In genomic region chr9:113520109-113520642, GRCh38 we compare ENCODE assay signal across 9 cellular contexts. TPM values are rescaled to one million over a fixed set of nuclear protein-coding genes. Genes with fewer than 3 reads are reported as not detected.
DNase-seq lines count a peak whose midpoint lies in the region; FAIRE-seq and TF ChIP-seq lines count a peak whose summit lies in the region.
"Had no signal": no experiment of that assay in that cellular context is flagged by ENCODE, and none has a peak within 500 bp of the region (broad histone marks: within the 10 kb centered on the region; RNA-seq: fewer than 3 reads in every experiment).

No MANE protein-coding gene starts in this region.

- no peak for TF ChIP-seq EP300 in stomach (IDR thresholded peaks at IDR 0.05)

- H3K27ac ChIP-seq in keratinocyte (ENCODE audit: control insufficient read depth, insufficient read depth, low read length) (no peak overlapping the region), stomach (peak overlapping the region; percentile 78 to 86 (median 82)), dorsolateral prefrontal cortex (no peak overlapping the region)
- H3K27ac ChIP-seq: 22Rv1 had no signal

- peaks cover 4% of the 10 kb centered on the region for H3K4me1 ChIP-seq in keratinocyte (ENCODE audit: control insufficient read depth, extremely low read depth, insufficient read depth, low read length)
- peaks cover 38 to 61% (median 52%) of the 10 kb centered on the region in 4 donors for H3K4me1 ChIP-seq in stomach

- no peaks in the 10 kb centered on the region for H3K36me3 ChIP-seq in keratinocyte (ENCODE audit: control insufficient read depth in 2 of 2, extremely low read depth in 1 of 2, insufficient read depth in 2 of 2, low read length in 2 of 2)
- H3K36me3 ChIP-seq in stomach = peaks cover 0 to 39% (median 16%) of the 10 kb centered on the region in 4 donors

- peak overlapping the region; percentile 87 for H3K4me3 Mint-ChIP-seq in activated T-helper 2 cell treated with anti-CD3 and anti-CD28 coated beads, Interferon-gamma antibody, Interleukin-2, Interleukin-4, amounts not matched to agents 10 μg/mL and 5 μg/mL and 100 μg/mL, durations not matched to agents 14 hours and 24 hours and 36 hours (ENCODE audit: low read depth)

- H3K4me1 Mint-ChIP-seq in activated T-helper 2 cell treated with anti-CD3 and anti-CD28 coated beads, Interferon-gamma antibody, Interleukin-2, Interleukin-4, amounts not matched to agents 10 μg/mL and 5 μg/mL and 100 μg/mL, durations not matched to agents 14 hours and 24 hours and 36 hours (ENCODE audit: low read depth) = peaks cover 78% of the 10 kb centered on the region

- TF ChIP-seq CTCF in keratinocyte (optimal IDR thresholded peaks at IDR 0.05 in 1 of 3, IDR thresholded peaks at IDR 0.05 in 1 of 3, conservative IDR thresholded peaks at IDR 0.05 in 1 of 3; ENCODE audit: extremely low read depth in 1 of 3, insufficient read depth in 2 of 3, low read length in 3 of 3) (no peak), stomach (IDR thresholded peaks at IDR 0.05) (no peak), dorsolateral prefrontal cortex (IDR thresholded peaks at IDR 0.05 in 54 of 56, conservative IDR thresholded peaks at IDR 0.05 in 2 of 56; ENCODE audit: low read depth in 1 of 56, partially characterized antibody in 56 of 56) (no peak)

- peak overlapping the region; percentile 24 for H3K27ac Mint-ChIP-seq in activated T-helper 2 cell treated with anti-CD3 and anti-CD28 coated beads, Interferon-gamma antibody, Interleukin-2, Interleukin-4, amounts not matched to agents 10 μg/mL and 5 μg/mL and 100 μg/mL, durations not matched to agents 14 hours and 24 hours and 36 hours

- no peaks in the 10 kb centered on the region for H3K79me2 ChIP-seq in keratinocyte (ENCODE audit: control insufficient read depth, insufficient read depth, low read length)

- H3K4me3 ChIP-seq in keratinocyte (ENCODE audit: control insufficient read depth in 2 of 3, extremely low read depth in 1 of 3, insufficient read depth in 2 of 3, low read depth in 1 of 3, low read length in 3 of 3) (no peak overlapping the region), stomach (no peak overlapping the region), dorsolateral prefrontal cortex (no peak overlapping the region)

- H3K9me3 Mint-ChIP-seq in activated T-helper 2 cell treated with anti-CD3 and anti-CD28 coated beads, Interferon-gamma antibody, Interleukin-2, Interleukin-4, amounts not matched to agents 10 μg/mL and 5 μg/mL and 100 μg/mL, durations not matched to agents 14 hours and 24 hours and 36 hours = no peaks in the 10 kb centered on the region

- FAIRE-seq in keratinocyte (lab: Jason Lieb, UNC) = no peak

- H3K9ac ChIP-seq in keratinocyte (ENCODE audit: control insufficient read depth, extremely low read depth, insufficient read depth, low read length) = no peak overlapping the region

- H3K27me3 ChIP-seq in keratinocyte (ENCODE audit: control insufficient read depth, extremely low read depth, insufficient read depth, low read length) (peaks cover 3% of the 10 kb centered on the region), stomach (no peaks in the 10 kb centered on the region), dorsolateral prefrontal cortex (no peaks in the 10 kb centered on the region)

- H3K36me3 Mint-ChIP-seq in activated T-helper 2 cell treated with anti-CD3 and anti-CD28 coated beads, Interferon-gamma antibody, Interleukin-2, Interleukin-4, amounts not matched to agents 10 μg/mL and 5 μg/mL and 100 μg/mL, durations not matched to agents 14 hours and 24 hours and 36 hours (ENCODE audit: low read depth) = peaks cover 56% of the 10 kb centered on the region

- peak overlapping the region; percentile 3 for H3K4me2 ChIP-seq in keratinocyte (ENCODE audit: control insufficient read depth, extremely low read depth, insufficient read depth, low read depth, low read length)

- dilution Hi-C loops in keratinocyte (cut with MboI; ENCODE audit: extremely low pct_ligation_motif_present, low sequenced_read_pairs) = no loop called here

- WGBS in stomach, 5 donors = 68 to 86% (median 80%) methylated on average over 6 of the region's 6 CpGs

- H2AFZ ChIP-seq in keratinocyte (ENCODE audit: control insufficient read depth, low read length) = no peak overlapping the region

- no peaks in the 10 kb centered on the region for H4K20me1 ChIP-seq in keratinocyte (ENCODE audit: control insufficient read depth, extremely low read depth, insufficient read depth, low read length)

- DNase-seq in DMS53 (lab: John Stamatoyannopoulos, UW) (peak; percentile 3), DMS53 treated with DMSO at 0.1 percent for 48 hours (lab: John Stamatoyannopoulos, UW; ENCODE audit: unreplicated experiment) (no peak), keratinocyte (ENCODE audit: low read depth, low spot score) (no peak), stomach (no peak), NCI-H1417 (lab: John Stamatoyannopoulos, UW) (no peak), dorsolateral prefrontal cortex (no peak), epidermal melanocyte (ENCODE audit: insufficient read length, low spot score) (no peak)
- DNase-seq in activated T-helper 2 cell treated with anti-CD3 and anti-CD28 coated beads, Interferon-gamma antibody, Interleukin-2, Interleukin-4, amounts not matched to agents 10 μg/mL and 5 μg/mL and 100 μg/mL, durations not matched to agents 14 hours and 24 hours and 36 hours (ENCODE audit: low spot score) = no peak

- TF ChIP-seq POLR2A in stomach (IDR thresholded peaks at IDR 0.05) = no peak

- intact Hi-C loops in activated T-helper 2 cell treated with anti-CD3 and anti-CD28 coated beads, Interferon-gamma antibody, Interleukin-2, Interleukin-4, amounts not matched to agents 10 μg/mL and 5 μg/mL and 100 μg/mL, durations not matched to agents 14 hours and 24 hours and 36 hours (cut with micrococcal nuclease) = no loop called here
- intact Hi-C loops in stomach (cut with DNase I; ENCODE audit: low total_unique reads) (no loop called here), dorsolateral prefrontal cortex (cut with DNase I) (no loop called here)

- no peaks in the 10 kb centered on the region for H3K9me3 ChIP-seq in keratinocyte (ENCODE audit: control insufficient read depth, low read depth, low read length)
- H3K9me3 ChIP-seq in stomach = no peaks in the 10 kb centered on the region

- no peaks in the 10 kb centered on the region for H3K27me3 Mint-ChIP-seq in activated T-helper 2 cell treated with anti-CD3 and anti-CD28 coated beads, Interferon-gamma antibody, Interleukin-2, Interleukin-4, amounts not matched to agents 10 μg/mL and 5 μg/mL and 100 μg/mL, durations not matched to agents 14 hours and 24 hours and 36 hours (ENCODE audit: low read depth)

- H3K9me1 ChIP-seq in keratinocyte (ENCODE audit: control insufficient read depth, extremely low read depth, insufficient read depth, low read length) = no peaks in the 10 kb centered on the region

RNA-seq across cellular contexts. Expression of gene RGS3, which starts 56.6 kb away (rescaled TPM):
- total RNA-seq in activated T-helper 2 cell treated with anti-CD3 and anti-CD28 coated beads, Interferon-gamma antibody, Interleukin-2, Interleukin-4, amounts not matched to agents 10 μg/mL and 5 μg/mL and 100 μg/mL, durations not matched to agents 14 hours and 24 hours and 36 hours = 56.2 and 64.2 TPM in 2 replicates
- 19.6 to 23.9 TPM (median 19.6 TPM) in 3 replicates for polyA plus RNA-seq in keratinocyte
- polyA plus RNA-seq in keratinocyte (2011; ENCODE audit: low read depth) = 16.7 TPM
- 12.9 and 19.5 TPM in 2 replicates for polyA plus RNA-seq in keratinocyte (2011; cell fraction: cytosol; rRNA removed)
- 20.7 and 26.2 TPM in 2 replicates for polyA plus RNA-seq in keratinocyte (2011; cell fraction: nucleus; rRNA removed)
- 16.0 and 19.9 TPM in 2 replicates for polyA plus RNA-seq in keratinocyte (2012; ENCODE audit: low replicate concordance)
- polyA minus RNA-seq in keratinocyte = 12.3 to 21.4 TPM (median 12.4 TPM) in 3 replicates
- 16.7 TPM for polyA minus RNA-seq in keratinocyte (2011; cell fraction: cytosol; rRNA and poly(A)+ RNA removed)
- 10.0 and 12.7 TPM in 2 replicates for polyA minus RNA-seq in keratinocyte (2011; cell fraction: nucleus; rRNA and poly(A)+ RNA removed)
- total RNA-seq in stomach = 10 to 100 TPM; 27.0 to 71.4 (median 49.2) TPM
- polyA plus RNA-seq in stomach = 10 to 100 TPM; 26.6 to 41.0 (median 30.4) TPM
- 10 to 100 TPM; 20.4 to 80.4 (median 36.4) TPM for total RNA-seq in dorsolateral prefrontal cortex

Comparison
In these comparisons a context has a peak if more than half of its experiments do, and no peak if none do; other contexts are left out.
1. H3K27ac ChIP-seq: peak in stomach (5 of 5); none in keratinocyte (single experiment) and dorsolateral prefrontal cortex (0 of 59).